11 cellular contexts compared by ENCODE assay signal in the genomic region with DNA sequence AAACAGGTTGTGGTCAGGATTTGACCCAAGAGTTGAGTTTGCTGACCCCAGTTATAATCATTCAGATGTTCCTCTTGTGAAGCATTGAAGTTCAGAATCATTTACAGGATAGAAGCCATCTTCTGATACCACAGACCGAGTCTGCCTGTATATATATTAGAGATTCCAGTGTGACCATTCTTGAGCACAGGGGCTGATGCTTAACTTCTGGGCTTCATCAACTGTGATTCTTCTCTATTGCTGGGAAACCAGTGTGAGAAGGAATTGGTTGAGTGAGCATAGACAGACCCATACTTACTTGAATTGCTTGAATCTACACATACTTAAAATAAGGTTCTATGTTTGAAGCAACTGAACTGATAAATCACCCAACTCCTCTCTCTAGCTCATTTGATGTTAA. TPM values are rescaled to one million over a fixed set of nuclear protein-coding genes. Genes with fewer than 3 reads are reported as not detected.
"Had no signal": no experiment of that assay in that cellular context is flagged by ENCODE, and none has a peak within 500 bp of the region (broad histone marks: within the 10 kb centered on the region; RNA-seq: fewer than 3 reads in every experiment).

No MANE protein-coding gene starts in this region.

- DNase-seq: H7, HFFc6, IMR-90, Karpas-422, KBM-7 had no signal

- H3K36me3 ChIP-seq: HAP-1 had no signal

- H3K9me3 ChIP-seq: HAP-1 had no signal

- H3K27ac ChIP-seq: KMS-11 had no signal

- H3K4me3 ChIP-seq: GM23338, HAP-1 had no signal

- H3K4me1 ChIP-seq: HAP-1 had no signal

- H3K4me2 ChIP-seq: GM23338, KMS-11 had no signal

- ATAC-seq: GM23338, HCT116 had no signal

- H2AFZ ChIP-seq: GM23338 had no signal

- FAIRE-seq: H1, HTR-8/SVneo had no signal

- H3K9ac ChIP-seq: KMS-11 had no signal

RNA-seq across cellular contexts. Expression of gene PCAT7, which starts 27.9 kb away (rescaled TPM):
- total RNA-seq: HFFc6, IMR-90 had no signal
- polyA plus RNA-seq: IMR-90 had no signal
